Comparison of ENCODE assay signal across 8 cellular contexts in genomic region chr22:38051900-38052862, GRCh38. TPM values are rescaled to one million over a fixed set of nuclear protein-coding genes. Genes with fewer than 3 reads are reported as not detected.
A peak's percentile ranks its signal among the peaks of the same experiment; 100 is the strongest.
DNase-seq lines count a peak whose midpoint lies in the region; ATAC-seq, FAIRE-seq and TF ChIP-seq lines count a peak whose summit lies in the region.

No MANE protein-coding gene starts in this region.

- H3K4me3 ChIP-seq in AG09309 (ENCODE audit: control insufficient read depth, low read depth, low read length): no peak overlapping the region

- peak; percentile 85 for FAIRE-seq in urothelium cell line (lab: Jason Lieb, UNC)

- intact Hi-C loops in Right ventricle myocardium superior (cut with DNase I): loop anchor here (10.0 kb wide), 1 partner anchor 303 kb away; no protein-coding TSS in a partner anchor

- H3K4me1 Mint-ChIP-seq in activated naive CD8-positive, alpha-beta T cell treated with anti-CD3 and anti-CD28 coated beads for 36 hours: peaks cover 3% of the 10 kb centered on the region
- no peaks in the 10 kb centered on the region for H3K4me1 Mint-ChIP-seq in progenitor cell of endocrine pancreas (ENCODE audit: low read depth)

- H3K9me3 Mint-ChIP-seq in activated naive CD8-positive, alpha-beta T cell treated with anti-CD3 and anti-CD28 coated beads for 36 hours: no peaks in the 10 kb centered on the region
- H3K9me3 Mint-ChIP-seq in progenitor cell of endocrine pancreas (ENCODE audit: low read depth): no peaks in the 10 kb centered on the region

- no peak overlapping the region for H3K4me3 Mint-ChIP-seq in activated naive CD8-positive, alpha-beta T cell treated with anti-CD3 and anti-CD28 coated beads for 36 hours
- no peak overlapping the region for H3K4me3 Mint-ChIP-seq in progenitor cell of endocrine pancreas (ENCODE audit: low read depth)

- no peaks in the 10 kb centered on the region for H3K27me3 Mint-ChIP-seq in activated naive CD8-positive, alpha-beta T cell treated with anti-CD3 and anti-CD28 coated beads for 36 hours
- H3K27me3 Mint-ChIP-seq in progenitor cell of endocrine pancreas: peaks cover 5% of the 10 kb centered on the region

- no peak overlapping the region for H3K27ac Mint-ChIP-seq in activated naive CD8-positive, alpha-beta T cell treated with anti-CD3 and anti-CD28 coated beads for 36 hours
- no peak overlapping the region for H3K27ac Mint-ChIP-seq in progenitor cell of endocrine pancreas

- H3K36me3 Mint-ChIP-seq in activated naive CD8-positive, alpha-beta T cell treated with anti-CD3 and anti-CD28 coated beads for 36 hours: no peaks in the 10 kb centered on the region
- no peaks in the 10 kb centered on the region for H3K36me3 Mint-ChIP-seq in progenitor cell of endocrine pancreas (ENCODE audit: insufficient read depth)

- ATAC-seq in GM19463 (IDR thresholded peaks at IDR 0.05; ENCODE audit: unreplicated experiment) (peak; percentile 54), Right ventricle myocardium superior (ENCODE audit: poor library complexity) (peak; percentile 86)

- peak; percentile 76 for TF ChIP-seq CTCF in AG09309 (IDR thresholded peaks at IDR 0.05; ENCODE audit: control insufficient read depth, insufficient read depth, low read depth, low read length, missing control alignments)
- peak; percentile 97 for TF ChIP-seq CTCF in progenitor cell of endocrine pancreas (IDR thresholded peaks at IDR 0.05; ENCODE audit: unreplicated experiment)

- DNase-seq in AG09309 (ENCODE audit: low read depth): peak; percentile 28
- peak; percentile 19 for DNase-seq in NCI-H1436 treated with DMSO at 0.1 percent for 48 hours (lab: John Stamatoyannopoulos, UW)
- peak; percentile 31 to 70 for DNase-seq in SW 1271 (lab: John Stamatoyannopoulos, UW)
- DNase-seq in activated naive CD8-positive, alpha-beta T cell treated with anti-CD3 and anti-CD28 coated beads for 36 hours: peak; percentile 80
- peak; percentile 86 for DNase-seq in Right ventricle myocardium superior
- peak; percentile 80 for DNase-seq in progenitor cell of endocrine pancreas (ENCODE audit: low spot score, unreplicated experiment)
- peak; percentile 94 for DNase-seq in urothelium cell line (ENCODE audit: low spot score)

RNA-seq across cellular contexts. Expression of gene PICK1, which starts 5.0 kb away (rescaled TPM):
- total RNA-seq in activated naive CD8-positive, alpha-beta T cell treated with anti-CD3 and anti-CD28 coated beads for 36 hours: 10 to 100 TPM; 19.3 TPM
- 20.4 TPM for total RNA-seq in Right ventricle myocardium superior
- 64.2 and 67.3 TPM in 2 replicates for total RNA-seq in progenitor cell of endocrine pancreas

RNA-seq across cellular contexts. Expression of gene SLC16A8, which starts 31.8 kb away (rescaled TPM):
- not detected for total RNA-seq in activated naive CD8-positive, alpha-beta T cell treated with anti-CD3 and anti-CD28 coated beads for 36 hours
- not detected for total RNA-seq in Right ventricle myocardium superior
- 2.6 and 3.0 TPM in 2 replicates for total RNA-seq in progenitor cell of endocrine pancreas

RNA-seq across cellular contexts. Expression of gene BAIAP2L2, which starts 58.3 kb away (rescaled TPM):
- under 1 TPM; 0.20 to 0.39 TPM for total RNA-seq in activated naive CD8-positive, alpha-beta T cell treated with anti-CD3 and anti-CD28 coated beads for 36 hours
- total RNA-seq in Right ventricle myocardium superior (0.24 TPM), progenitor cell of endocrine pancreas (6.5 and 7.0 TPM in 2 replicates)

Comparison
In these comparisons a context has a peak if more than half of its experiments do, and no peak if none do; other contexts are left out.
1. DNase-seq: peak in every context shown above with its lines; median percentile 94 in urothelium cell line; 86 in Right ventricle myocardium superior; 80 in activated naive CD8-positive, alpha-beta T cell treated with anti-CD3 and anti-CD28 coated beads for 36 hours; 80 in progenitor cell of endocrine pancreas; 50 in SW 1271; 28 in AG09309; 19 in NCI-H1436 treated with DMSO at 0.1 percent for 48 hours.